In genomic region chr16:68071547-68071901, GRCh38 we compare ENCODE assay signal across 1 cellular context.
TF ChIP-seq lines count a peak whose summit lies in the region.

No MANE protein-coding gene starts in this region.

TF ChIP-seq in K562, 482 proteins besides CTCF, POLR2A, EP300 and RAD21:
- TF ChIP-seq ZNF121 (CRISPR knock-in tag; conservative IDR thresholded peaks at IDR 0.05) (peak; percentile 79), PRPF4 (IDR thresholded peaks at IDR 0.05; ENCODE audit: insufficient read depth, low read depth, low read length, poor library complexity, severe bottlenecking) (no peak), CC2D1A (IDR thresholded peaks at IDR 0.05) (no peak), TSHZ1 (CRISPR knock-in tag; IDR thresholded peaks at IDR 0.05) (no peak), PPARD (CRISPR knock-in tag; IDR thresholded peaks at IDR 0.05) (no peak)
TF ChIP-seq in K562: peak in this region for 1.
